ENCODE assay signal across 9 cellular contexts in genomic region chr12:120264511-120265202, GRCh38. TPM values are rescaled to one million over a fixed set of nuclear protein-coding genes. Genes with fewer than 3 reads are reported as not detected.
DNase-seq lines count a peak whose midpoint lies in the region; ATAC-seq, FAIRE-seq and TF ChIP-seq lines count a peak whose summit lies in the region.
"Had no signal": no experiment of that assay in that cellular context is flagged by ENCODE, and none has a peak within 500 bp of the region (broad histone marks: within the 10 kb centered on the region; RNA-seq: fewer than 3 reads in every experiment).

No MANE protein-coding gene starts in this region.

- peak overlapping the region; percentile 95 for H3K23ac ChIP-seq in IMR-90 (ENCODE audit: low read depth, low read length)

- no peaks in the 10 kb centered on the region for H3K27me3 ChIP-seq in IMR-90 (ENCODE audit: control insufficient read depth, insufficient read depth, low read length)
- no peaks in the 10 kb centered on the region for H3K27me3 ChIP-seq in adrenal gland
- no peaks in the 10 kb centered on the region for H3K27me3 ChIP-seq in kidney epithelial cell (ENCODE audit: control insufficient read depth, insufficient read depth, low read length)

- intact Hi-C loops in IMR-90 (cut with micrococcal nuclease) = loop anchor here (1.0 to 2.0 kb wide), 2 partner anchors 36 to 64 kb away; partner anchors contain the start of gene RPLP0
- intact Hi-C loops in adrenal gland (cut with DNase I) = no loop called here

- H4K8ac ChIP-seq in IMR-90 (ENCODE audit: low read depth in 2 of 2, low read length in 2 of 2) = peak overlapping the region; percentile 44 to 72

- POLR2A ChIA-PET in IMR-90 (lab: Charles Lee; ENCODE audit: unreplicated experiment) = interaction anchor here (0.6 to 6.5 kb wide), 6 partner anchors 27 to 1893 kb away, joined by 3 to 39 read pairs (median 17); partner anchors contain the start of genes RNU4-2 and RPLP0

- H3K9me1 ChIP-seq in IMR-90 (ENCODE audit: insufficient read depth, low read length) = peaks cover 26% of the 10 kb centered on the region

- ATAC-seq in IMR-90 (ENCODE audit: low read depth) (no peak), GM21529 (IDR thresholded peaks at IDR 0.05; ENCODE audit: unreplicated experiment) (no peak), GM18870 (IDR thresholded peaks at IDR 0.05; ENCODE audit: unreplicated experiment) (no peak)

- DNase-seq in IMR-90 (no peak), adrenal gland (peak in 2 of 7 donors; percentile 30 to 48), kidney epithelial cell (ENCODE audit: low read depth) (no peak), substantia nigra (lab: John Stamatoyannopoulos, UW) (peak in 3 of 49 donors; percentile 14 to 49 (median 19)), GM12892 (ENCODE audit: insufficient read length) (no peak), NCI-H510A treated with DMSO at 0.1 percent for 48 hours (lab: John Stamatoyannopoulos, UW) (no peak)
- DNase-seq: stimulated activated CD4-positive, alpha-beta T cell treated with anti-CD3 and anti-CD28 coated beads, Interleukin-1b, Interleukin-23, amount 100 ng/mL, for 48 hours had no signal

- H2AK9ac ChIP-seq in IMR-90 (replicated peaks; ENCODE audit: low read depth, low read length, poor library complexity) = peak overlapping the region; percentile 100

- H2AK5ac ChIP-seq in IMR-90 (ENCODE audit: low read depth, low read length) = peak overlapping the region; percentile 95

- peak overlapping the region; percentile 64 for H2BK120ac ChIP-seq in IMR-90 (ENCODE audit: low read depth, low read length)

- CTCF ChIA-PET in IMR-90 (lab: Yijun Ruan, JAX) = interaction anchor here (0.5 to 7.2 kb wide), 9 partner anchors 22 to 97 kb away, joined by 3 to 116 read pairs (median 4); partner anchors contain the start of gene RPLP0

- H2BK15ac ChIP-seq in IMR-90 (ENCODE audit: low read depth, low read length) = peak overlapping the region; percentile 88; the same call in 2 of the 3 replicates

- H3K27ac ChIP-seq in IMR-90 (ENCODE audit: insufficient read depth, low read length) = peak overlapping the region; percentile 97
- H3K27ac ChIP-seq in adrenal gland = peak overlapping the region; percentile 70 to 98 (median 86)
- peak overlapping the region; percentile 74 for H3K27ac ChIP-seq in substantia nigra (ENCODE audit: low read depth, low read length, poor library complexity, severe bottlenecking)

- peak overlapping the region; percentile 56 for H3K18ac ChIP-seq in IMR-90 (ENCODE audit: low read depth, low read length)

- peak overlapping the region; percentile 54 for H2AFZ ChIP-seq in IMR-90 (replicated peaks; ENCODE audit: low read length, poor library complexity)

- H3K4ac ChIP-seq in IMR-90 (ENCODE audit: low read depth, low read length) = peak overlapping the region; percentile 97

- H4K20me1 ChIP-seq in IMR-90 (ENCODE audit: insufficient read depth, low read length) = peaks cover 50% of the 10 kb centered on the region

- H3K4me1 ChIP-seq in IMR-90 (ENCODE audit: control insufficient read depth, insufficient read depth, low read length) (peaks cover 22% of the 10 kb centered on the region), adrenal gland (replicated peaks in 1 of 2) (peaks cover 27 to 51% of the 10 kb centered on the region in 2 donors)

- peak overlapping the region; percentile 21 for H4K5ac ChIP-seq in IMR-90 (ENCODE audit: low read depth, low read length)

- 0% methylated on average over 3 of the region's 16 CpGs; no CpG with 5 or more reads in 1 of the 2 experiments for WGBS in IMR-90 (ENCODE audit: extremely low coverage in 2 of 2, insufficient read length in 1 of 2), 2 experiments
- WGBS in adrenal gland, 4 donors = 7 to 17% (median 11%) methylated on average over 13 to 16 of the region's 16 CpGs

- H4K91ac ChIP-seq in IMR-90 (ENCODE audit: insufficient read depth, low read depth, low read length) = peak overlapping the region; percentile 91

- no TSS peak for BruUV-seq in IMR-90 (replicated peaks; lab: Mats Ljungman, UMichigan)

- dilution Hi-C loops in IMR-90 (cut with HindIII; ENCODE audit: low sequenced_read_pairs, unreplicated experiment) = no loop called here

- peak overlapping the region; percentile 97 for H3K4me2 ChIP-seq in IMR-90 (ENCODE audit: low read depth, low read length)

- in situ Hi-C loops in IMR-90 (cut with MboI; ENCODE audit: low sequenced_read_pairs) = loop anchor here (5.0 kb wide), 1 partner anchor 37 kb away; no protein-coding TSS in a partner anchor

- no peaks in the 10 kb centered on the region for H3K9me3 ChIP-seq in IMR-90 (ENCODE audit: control insufficient read depth, insufficient read depth, low read length)
- no peaks in the 10 kb centered on the region for H3K9me3 ChIP-seq in adrenal gland (replicated peaks in 1 of 3)

- peak overlapping the region; percentile 92 for H2BK5ac ChIP-seq in IMR-90 (ENCODE audit: low read depth, low read length, poor library complexity, severe bottlenecking)

- H3K56ac ChIP-seq in IMR-90 (ENCODE audit: extremely low read depth, insufficient read depth, low read length) = peak overlapping the region; percentile 67

- no peak for TF ChIP-seq RAD21 in IMR-90 (IDR thresholded peaks at IDR 0.05; ENCODE audit: low read length)

- FAIRE-seq in GM12892 (lab: Jason Lieb, UNC) = no peak

- peaks cover 2 to 39% of the 10 kb centered on the region in 2 experiments; a peak in 2 of 4 replicates for H3K79me1 ChIP-seq in IMR-90 (ENCODE audit: low read depth in 1 of 2, low read length in 2 of 2)

- peak overlapping the region; percentile 97 for H3K14ac ChIP-seq in IMR-90 (replicated peaks; ENCODE audit: low read depth, low read length)

- H2BK20ac ChIP-seq in IMR-90 (ENCODE audit: low read depth, low read length) = peak overlapping the region; percentile 40; the same call in 1 of the 2 replicates

- H3K9ac ChIP-seq in IMR-90 (ENCODE audit: low read depth, low read length) = peak overlapping the region; percentile 96

- TF ChIP-seq POLR2A in IMR-90 (IDR thresholded peaks at IDR 0.05; ENCODE audit: low read depth, low read length) (no peak), adrenal gland (IDR thresholded peaks at IDR 0.05) (peak in 1 of 2 donors; percentile 4), GM12892 (IDR thresholded peaks at IDR 0.05; ENCODE audit: low read depth, low read length) (no peak)

- H3K36me3 ChIP-seq in IMR-90 (ENCODE audit: control insufficient read depth, insufficient read depth, low read length) = peaks cover 4% of the 10 kb centered on the region; the same call in 1 of the 2 replicates
- no peaks in the 10 kb centered on the region for H3K36me3 ChIP-seq in adrenal gland (replicated peaks in 1 of 2)
- H3K36me3 ChIP-seq in kidney epithelial cell (ENCODE audit: control insufficient read depth, insufficient read depth, low read length) = no peaks in the 10 kb centered on the region

- TF ChIP-seq CTCF in IMR-90 (conservative IDR thresholded peaks at IDR 0.05; ENCODE audit: low read depth, low read length) = no peak
- TF ChIP-seq CTCF in adrenal gland (IDR thresholded peaks at IDR 0.05) = no peak
- TF ChIP-seq CTCF in kidney epithelial cell (IDR thresholded peaks at IDR 0.05; ENCODE audit: insufficient read depth, low read length, poor library complexity, severe bottlenecking) = no peak

- peak overlapping the region; percentile 98 for H3K4me3 ChIP-seq in IMR-90 (ENCODE audit: insufficient read depth, low read depth, low read length)
- peak overlapping the region in 3 of 4 donors; percentile 45 to 100 (median 90) for H3K4me3 ChIP-seq in adrenal gland
- peak overlapping the region; percentile 92 for H3K4me3 ChIP-seq in kidney epithelial cell (ENCODE audit: low read depth, low read length)

TF ChIP-seq in IMR-90, 13 proteins besides CTCF, POLR2A, EP300 and RAD21:
- TF ChIP-seq CHD1 (IDR thresholded peaks at IDR 0.05; ENCODE audit: low read depth, low read length) (0 out of 2 replicates have a peak, but pooled peaks have one; percentile 28), BHLHE40 (IDR thresholded peaks at IDR 0.05; ENCODE audit: low read depth, low read length) (no peak), MXI1 (IDR thresholded peaks at IDR 0.05; ENCODE audit: borderline replicate concordance, low read depth, low read length) (no peak)
TF ChIP-seq in IMR-90: peak in this region for 1.

RNA-seq across cellular contexts. Expression of gene PXN, which starts 0.9 kb away (rescaled TPM):
- total RNA-seq in IMR-90 (2012; rRNA removed) (33.9 and 46.6 TPM in 2 replicates), adrenal gland (100 to 1,000 TPM in 4 of 8 donors, 10 to 100 TPM in 4; 45.3 to 156 (median 85.7) TPM), kidney epithelial cell (88.1 and 94.3 TPM in 2 replicates)
- polyA plus RNA-seq in IMR-90 (2012; rRNA removed) (134 and 139 TPM in 2 replicates), adrenal gland (100 to 1,000 TPM in 2 of 3 donors, 10 to 100 TPM in 1; 79.9 to 142 (median 123) TPM)
- 104 and 123 TPM in 2 replicates for polyA plus RNA-seq in IMR-90 (2012; cell fraction: cytosol; rRNA removed)
- 210 and 333 TPM in 2 replicates for polyA plus RNA-seq in IMR-90 (2012; cell fraction: nucleus; rRNA removed; ENCODE audit: low replicate concordance)
- 16.2 TPM for polyA plus RNA-seq in GM12892 (2012; ENCODE audit: missing spikeins)

RNA-seq across cellular contexts. Expression of gene RNU4-2, which starts 27.0 kb away (rescaled TPM):
- total RNA-seq in IMR-90 (2012; rRNA removed) = under 0.01 TPM in 2 replicates
- not detected in 2 replicates for polyA plus RNA-seq in IMR-90 (2012; rRNA removed)
- polyA plus RNA-seq in IMR-90 (2012; cell fraction: cytosol; rRNA removed) = not detected in 2 replicates
- polyA plus RNA-seq in IMR-90 (2012; cell fraction: nucleus; rRNA removed; ENCODE audit: low replicate concordance) = not detected in 2 replicates
- 1,000 to 10,000 TPM in 4 of 8 donors, under 1 TPM in 4; under 0.01 to 8,354 (median 2,408) TPM for total RNA-seq in adrenal gland
- polyA plus RNA-seq in adrenal gland = not detected
- under 0.01 TPM in 2 replicates for total RNA-seq in kidney epithelial cell
- 3,040 TPM for polyA plus RNA-seq in GM12892 (2012; ENCODE audit: missing spikeins)

RNA-seq across cellular contexts. Expression of gene RNU4-1, which starts 28.4 kb away (rescaled TPM):
- under 0.01 TPM in 2 replicates for total RNA-seq in IMR-90 (2012; rRNA removed)
- polyA plus RNA-seq in IMR-90 (2012; rRNA removed) = not detected in 2 replicates
- polyA plus RNA-seq in IMR-90 (2012; cell fraction: cytosol; rRNA removed) = not detected in 2 replicates
- polyA plus RNA-seq in IMR-90 (2012; cell fraction: nucleus; rRNA removed; ENCODE audit: low replicate concordance) = not detected in 2 replicates
- 1,000 to 10,000 TPM in 4 of 8 donors, under 1 TPM in 3, not detected in 1; under 0.01 to 2,678 (median 1,544) TPM for total RNA-seq in adrenal gland
- polyA plus RNA-seq in adrenal gland = not detected
- under 0.01 TPM in 1 of 2 replicates, not detected in the other for total RNA-seq in kidney epithelial cell
- 3,072 TPM for polyA plus RNA-seq in GM12892 (2012; ENCODE audit: missing spikeins)

RNA-seq across cellular contexts. Expression of gene SIRT4, which starts 37.5 kb away (rescaled TPM):
- total RNA-seq in IMR-90 (2012; rRNA removed) (0.83 and 2.0 TPM in 2 replicates), adrenal gland (10 to 100 TPM in 1 of 8 donors, 1 to 10 TPM in 7; 1.9 to 10.3 (median 5.4) TPM), kidney epithelial cell (0.29 and 2.3 TPM in 2 replicates)
- polyA plus RNA-seq in IMR-90 (2012; rRNA removed) (0.56 and 0.87 TPM in 2 replicates), adrenal gland (1 to 10 TPM; 2.9 to 5.1 (median 3.6) TPM)
- polyA plus RNA-seq in IMR-90 (2012; cell fraction: cytosol; rRNA removed) = 0.99 and 1.2 TPM in 2 replicates
- 0.61 and 0.79 TPM in 2 replicates for polyA plus RNA-seq in IMR-90 (2012; cell fraction: nucleus; rRNA removed; ENCODE audit: low replicate concordance)
- polyA plus RNA-seq in GM12892 (2012; ENCODE audit: missing spikeins) = 0.95 TPM
